Comparison of ENCODE assay signal across 1 cellular context in the genomic region with DNA sequence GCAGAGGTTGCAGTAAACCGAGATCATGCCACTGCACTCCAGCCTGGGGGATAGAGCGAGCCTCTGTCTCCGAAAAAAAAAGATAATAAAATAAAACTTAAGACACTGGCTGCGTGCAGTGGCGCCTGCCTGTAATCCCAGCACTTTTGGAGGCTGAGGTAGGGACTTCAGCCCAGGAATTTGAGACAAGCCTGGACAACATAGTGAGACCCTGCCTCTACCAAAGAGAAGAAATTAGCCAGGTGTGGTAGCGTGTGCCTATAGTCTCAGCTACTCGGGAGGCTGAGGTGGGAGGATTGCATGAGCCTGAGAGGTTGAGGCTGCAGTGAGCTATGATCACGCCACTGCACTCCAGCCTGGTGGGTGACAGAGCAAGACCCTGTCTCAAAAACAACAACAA.
TF ChIP-seq lines count a peak whose summit lies in the region.

No MANE protein-coding gene starts in this region.

TF ChIP-seq in IMR-90, 13 proteins besides CTCF, POLR2A, EP300 and RAD21:
- no peak for TF ChIP-seq MAFK (IDR thresholded peaks at IDR 0.05; ENCODE audit: low read depth, low read length)
- no peak for TF ChIP-seq SMC3 (IDR thresholded peaks at IDR 0.05; ENCODE audit: low read depth, low read length)
- TF ChIP-seq CHD1 (IDR thresholded peaks at IDR 0.05; ENCODE audit: low read depth, low read length), result no peak
- TF ChIP-seq USF2 (IDR thresholded peaks at IDR 0.05; ENCODE audit: low read depth, low read length), result no peak
- TF ChIP-seq FOS (IDR thresholded peaks at IDR 0.05; ENCODE audit: low read depth, low read length), result no peak
- no peak for TF ChIP-seq CEBPB (IDR thresholded peaks at IDR 0.05; ENCODE audit: low read depth, low read length)
- no peak for TF ChIP-seq BHLHE40 (IDR thresholded peaks at IDR 0.05; ENCODE audit: low read depth, low read length)
- TF ChIP-seq NFE2L2 (IDR thresholded peaks at IDR 0.05; ENCODE audit: low read depth, low read length), result no peak
- no peak for TF ChIP-seq MAZ (IDR thresholded peaks at IDR 0.05; ENCODE audit: borderline replicate concordance, low read depth, low read length)
- no peak for TF ChIP-seq MXI1 (IDR thresholded peaks at IDR 0.05; ENCODE audit: borderline replicate concordance, low read depth, low read length)
